In the genomic region with DNA sequence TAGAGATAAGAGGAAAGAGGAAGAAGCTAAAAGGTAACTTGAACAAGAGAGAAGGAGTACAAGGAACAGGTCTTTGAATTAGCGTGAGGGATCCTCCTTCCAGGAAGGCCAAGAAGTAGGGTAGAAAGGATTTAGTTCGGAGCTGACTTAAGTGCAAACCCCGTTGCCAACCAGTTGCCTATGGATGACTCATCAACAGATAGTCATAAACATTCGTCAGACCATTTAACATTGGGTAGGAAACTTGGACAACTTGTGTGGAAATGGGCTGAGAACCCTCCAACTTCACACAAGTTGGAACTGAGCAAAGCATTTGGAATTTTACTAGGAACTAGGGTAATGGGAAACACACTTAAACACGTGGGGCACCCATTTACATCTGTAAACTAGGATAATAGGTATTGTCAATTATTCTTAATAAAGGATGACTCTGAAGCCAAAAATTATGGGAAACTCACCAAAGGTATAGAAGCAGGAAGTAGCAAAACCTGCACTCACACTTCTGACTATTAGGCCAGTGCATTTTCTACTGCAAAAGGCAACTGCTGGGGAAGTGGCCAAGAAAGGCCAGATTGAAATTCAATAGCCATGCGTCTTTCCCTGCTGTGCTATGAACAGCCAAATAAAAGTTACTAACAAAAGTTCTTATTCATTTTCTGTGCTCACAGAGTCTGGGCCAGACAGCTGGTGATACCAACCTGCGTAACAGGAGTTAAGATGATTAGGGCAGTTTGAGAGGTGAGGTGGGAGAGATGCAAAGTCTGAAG, we compare ENCODE assay signal across 25 cellular contexts.
A peak's percentile ranks its signal among the peaks of the same experiment; 100 is the strongest.
DNase-seq lines count a peak whose midpoint lies in the region; ATAC-seq, FAIRE-seq and TF ChIP-seq lines count a peak whose summit lies in the region.
"Had no signal": no experiment of that assay in that cellular context is flagged by ENCODE, and none has a peak within 500 bp of the region (broad histone marks: within the 10 kb centered on the region; RNA-seq: fewer than 3 reads in every experiment).

No MANE protein-coding gene starts in this region.

- CTCF ChIA-PET in endothelial cell of umbilical vein (lab: Charles Lee) = no interaction called here

- no TSS peak for BruUV-seq in endothelial cell of umbilical vein (replicated peaks; lab: Mats Ljungman, UMichigan)

- H3K4me1 ChIP-seq in endothelial cell of umbilical vein (ENCODE audit: control insufficient read depth, extremely low read depth, insufficient read depth, low read length) (no peaks in the 10 kb centered on the region), esophagus muscularis mucosa (no peaks in the 10 kb centered on the region)
- H3K4me1 ChIP-seq: left ventricle myocardium inferior, right lobe of liver, thyroid gland had no signal

- H3K4me3 ChIP-seq in endothelial cell of umbilical vein (replicated peaks in 1 of 3; ENCODE audit: insufficient read depth in 1 of 3, low read depth in 1 of 3, low read length in 3 of 3) = no peak overlapping the region
- H3K4me3 ChIP-seq in esophagus muscularis mucosa = no peak overlapping the region
- H3K4me3 ChIP-seq: cardiac muscle cell, left ventricle myocardium inferior, right lobe of liver, thyroid gland had no signal

- DNase-seq in EL (peak; percentile 4), LoVo (ENCODE audit: low spot score) (peak; percentile 18), endothelial cell of umbilical vein (ENCODE audit: low read depth, low spot score) (no peak), myocyte (ENCODE audit: low read depth) (peak; percentile 18), NCI-H146 treated with DMSO at 0.1 percent for 48 hours (lab: John Stamatoyannopoulos, UW; ENCODE audit: unreplicated experiment) (no peak), esophagus muscularis mucosa (ENCODE audit: extremely low spot score) (no peak), T-helper 17 cell (no peak)
- no peak for DNase-seq in activated effector memory CD4-positive, alpha-beta T cell treated with Interleukin-2 at 50 U/mL for 16 hours
- DNase-seq: activated CD4-positive, alpha-beta T cell treated with anti-CD3 and anti-CD28 coated beads, Interleukin-2, amount 50 U/mL, for 1 hour; activated CD8-positive, alpha-beta memory T cell treated with anti-CD3 and anti-CD28 coated beads, Interleukin-2, amount 50 U/mL, for 4 hours; activated effector memory CD4-positive, alpha-beta T cell treated with anti-CD3 and anti-CD28 coated beads, Interleukin-2, amount 50 U/mL, for 16 hours; AML-193; dermis blood vessel endothelial cell; GOT3; left ventricle myocardium inferior; NCI-H187 treated with DMSO at 0.1 percent for 48 hours; NCI-H510A; occipital lobe; right lobe of liver; stimulated activated naive CD4-positive, alpha-beta T cell treated with Interleukin-2 at 50 U/mL for 16 hours; T-helper 1 cell; thyroid gland had no signal

- no peak for TF ChIP-seq EP300 in esophagus muscularis mucosa (IDR thresholded peaks at IDR 0.05)

- no peak for FAIRE-seq in endothelial cell of umbilical vein (lab: Jason Lieb, UNC)

- TF ChIP-seq POLR2A in endothelial cell of umbilical vein (IDR thresholded peaks at IDR 0.05; ENCODE audit: low read depth, low read length) = no peak
- no peak for TF ChIP-seq POLR2A in esophagus muscularis mucosa (IDR thresholded peaks at IDR 0.05; ENCODE audit: low read depth)

- no peak overlapping the region for H3K4me3 Mint-ChIP-seq in T-helper 17 cell
- H3K4me3 Mint-ChIP-seq: IgD-negative memory B cell had no signal

- no peaks in the 10 kb centered on the region for H3K9me1 ChIP-seq in endothelial cell of umbilical vein (replicated peaks; ENCODE audit: control insufficient read depth, extremely low read depth, insufficient read depth, low read length)

- H3K79me2 ChIP-seq in endothelial cell of umbilical vein (ENCODE audit: control insufficient read depth, insufficient read depth, low read length) = no peaks in the 10 kb centered on the region

- H3K27me3 ChIP-seq in endothelial cell of umbilical vein (ENCODE audit: control insufficient read depth in 2 of 2, insufficient read depth in 2 of 2, low read length in 2 of 2) (peaks cover 0 to 2% of the 10 kb centered on the region in 2 experiments), esophagus muscularis mucosa (no peaks in the 10 kb centered on the region)
- H3K27me3 ChIP-seq: right lobe of liver, thyroid gland had no signal

- H3K27ac ChIP-seq in endothelial cell of umbilical vein (ENCODE audit: insufficient read depth, low read depth, low read length) (no peak overlapping the region), esophagus muscularis mucosa (replicated peaks in 1 of 4) (no peak overlapping the region)
- H3K27ac ChIP-seq: cardiac muscle cell, epithelial cell of prostate, left ventricle myocardium inferior, right lobe of liver, thyroid gland had no signal

- H3K9me3 ChIP-seq in endothelial cell of umbilical vein (replicated peaks; ENCODE audit: control insufficient read depth, insufficient read depth, low read length) = no peaks in the 10 kb centered on the region
- no peaks in the 10 kb centered on the region for H3K9me3 ChIP-seq in esophagus muscularis mucosa
- no peaks in the 10 kb centered on the region for H3K9me3 ChIP-seq in T-helper 17 cell (ENCODE audit: control insufficient read depth, low read length, poor library complexity, severe bottlenecking)
- H3K9me3 ChIP-seq: left ventricle myocardium inferior, right lobe of liver, thyroid gland had no signal

- H3K4me1 Mint-ChIP-seq in T-helper 17 cell = no peaks in the 10 kb centered on the region

- no peak overlapping the region for H3K4me2 ChIP-seq in endothelial cell of umbilical vein (ENCODE audit: insufficient read depth, low read length)

- intact Hi-C loops in endothelial cell of umbilical vein (cut with micrococcal nuclease) = no loop called here
- intact Hi-C loops in esophagus muscularis mucosa (cut with DNase I) = no loop called here

- POLR2A ChIA-PET in endothelial cell of umbilical vein (lab: Charles Lee) = no interaction called here

- no peak overlapping the region for H3K9ac ChIP-seq in endothelial cell of umbilical vein (replicated peaks; ENCODE audit: extremely low read depth, insufficient read depth, low read length)

- no peak overlapping the region for H3K27ac Mint-ChIP-seq in T-helper 17 cell
- H3K27ac Mint-ChIP-seq: IgD-negative memory B cell had no signal

- no peaks in the 10 kb centered on the region for H3K36me3 ChIP-seq in endothelial cell of umbilical vein (ENCODE audit: control insufficient read depth in 2 of 2, extremely low read depth in 1 of 2, insufficient read depth in 2 of 2, low read length in 2 of 2)
- H3K36me3 ChIP-seq in esophagus muscularis mucosa = no peaks in the 10 kb centered on the region
- H3K36me3 ChIP-seq: cardiac muscle cell, left ventricle myocardium inferior, right lobe of liver, thyroid gland had no signal

- WGBS in esophagus muscularis mucosa = 74% methylated on average over 7 of the region's 7 CpGs

- dilution Hi-C loops in endothelial cell of umbilical vein (cut with MboI; ENCODE audit: extremely low pct_ligation_motif_present, low sequenced_read_pairs) = no loop called here

- TF ChIP-seq CTCF in endothelial cell of umbilical vein (IDR thresholded peaks at IDR 0.05; ENCODE audit: extremely low read depth in 1 of 2, insufficient read depth in 1 of 2, low read depth in 1 of 2, low read length in 2 of 2) (no peak), esophagus muscularis mucosa (IDR thresholded peaks at IDR 0.05) (no peak)

- no peaks in the 10 kb centered on the region for H3K36me3 Mint-ChIP-seq in T-helper 17 cell (ENCODE audit: low read depth)
- H3K36me3 Mint-ChIP-seq: IgD-negative memory B cell had no signal

- H2AFZ ChIP-seq in endothelial cell of umbilical vein (ENCODE audit: low read depth, low read length) = no peak overlapping the region

- H4K20me1 ChIP-seq in endothelial cell of umbilical vein (replicated peaks; ENCODE audit: control insufficient read depth, extremely low read depth, insufficient read depth, low read length) = no peaks in the 10 kb centered on the region

- peaks cover 37% of the 10 kb centered on the region for H3K27me3 Mint-ChIP-seq in T-helper 17 cell

- ATAC-seq in T-helper 17 cell = no peak
- ATAC-seq: right lobe of liver had no signal

TF ChIP-seq in endothelial cell of umbilical vein, 7 proteins besides CTCF, POLR2A, EP300 and RAD21:
- TF ChIP-seq JUN (IDR thresholded peaks at IDR 0.05; ENCODE audit: borderline replicate concordance, insufficient read depth, insufficient read length, low read depth) = peak; percentile 37
- TF ChIP-seq, protein P1, sequence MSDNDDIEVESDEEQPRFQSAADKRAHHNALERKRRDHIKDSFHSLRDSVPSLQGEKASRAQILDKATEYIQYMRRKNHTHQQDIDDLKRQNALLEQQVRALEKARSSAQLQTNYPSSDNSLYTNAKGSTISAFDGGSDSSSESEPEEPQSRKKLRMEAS (IDR thresholded peaks at IDR 0.05; ENCODE audit: insufficient read depth, insufficient read length) = no peak
TF ChIP-seq in endothelial cell of umbilical vein: peak in this region for 1.

Comparison
In these comparisons a context has a peak if more than half of its experiments do, and no peak if none do; other contexts are left out.
1. DNase-seq: peak in EL (single experiment), LoVo (single experiment) and myocyte (single experiment); none in endothelial cell of umbilical vein (single experiment), NCI-H146 treated with DMSO at 0.1 percent for 48 hours (single experiment), activated effector memory CD4-positive, alpha-beta T cell treated with Interleukin-2 at 50 U/mL for 16 hours (single experiment), esophagus muscularis mucosa (single experiment) and T-helper 17 cell (0 of 3).